ENCODE assay signal across 24 cellular contexts in the genomic region with DNA sequence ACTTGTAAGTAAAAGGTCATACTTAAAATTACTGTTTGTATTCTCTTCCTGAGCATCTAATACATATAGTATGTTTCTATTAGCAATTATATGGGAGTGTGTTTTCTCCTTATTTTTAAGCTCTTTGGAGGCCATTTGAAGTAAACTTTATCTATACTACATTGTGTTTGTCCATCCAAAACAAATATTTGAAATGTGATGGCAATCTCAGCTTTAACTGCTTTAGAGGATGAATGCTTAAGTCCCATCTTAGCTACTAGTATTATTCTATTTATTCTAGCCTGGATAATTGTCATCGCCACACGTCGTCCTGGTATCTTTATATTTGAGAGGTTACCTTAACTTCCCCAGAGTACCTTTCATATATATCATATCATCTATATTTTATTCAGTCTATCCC.
"Had no signal": no experiment of that assay in that cellular context is flagged by ENCODE, and none has a peak within 500 bp of the region (broad histone marks: within the 10 kb centered on the region; RNA-seq: fewer than 3 reads in every experiment).

No MANE protein-coding gene starts in this region.

- DNase-seq: stimulated activated CD4-positive, alpha-beta T cell treated with anti-CD3 and anti-CD28 coated beads, Interleukin-2, amount 100 ng/mL, for 48 hours; stimulated activated CD4-positive, alpha-beta T cell treated with anti-CD3 and anti-CD28 coated beads, Interleukin-4, amount 100 ng/mL, for 1 hour; stimulated activated CD4-positive, alpha-beta T cell treated with anti-CD3 and anti-CD28 coated beads, Interleukin-4, amount 100 ng/mL, for 24 hours; stimulated activated CD4-positive, alpha-beta T cell treated with anti-CD3 and anti-CD28 coated beads, Interleukin-4, amount 100 ng/mL, for 4 hours; stimulated activated CD8-positive, alpha-beta memory T cell treated with anti-CD3 and anti-CD28 coated beads, Interleukin-4, amount 100 ng/mL, for 48 hours; stimulated activated naive B cell treated with anti-CD40 and anti-IgM and Interleukin-4, amounts not matched to agents 10 μg/mL and 1 μg/mL and 100 μg/mL, for 72 hours; stimulated activated naive CD4-positive, alpha-beta T cell; stimulated activated naive CD4-positive, alpha-beta T cell treated with Interleukin-2 at 50 U/mL for 16 hours; stimulated activated naive CD8-positive, alpha-beta T cell treated with anti-CD3 and anti-CD28 coated beads, Interleukin-15, amount 100 ng/mL, for 72 hours; stimulated activated naive CD8-positive, alpha-beta T cell treated with anti-CD3 and anti-CD28 coated beads, Interleukin-15, Interleukin-2, amounts not matched to agents 100 U/mL and 50 U/mL, for 24 hours; stomach; substantia nigra; testis; thyroid gland; tibial artery; transverse colon; trophoblast cell; upper lobe of left lung; upper lobe of right lung; uterus had no signal

- H3K4me3 ChIP-seq: stomach, suprapubic skin, testis, thoracic aorta, thyroid gland, tibial artery, tibial nerve, transverse colon, upper lobe of left lung, upper lobe of right lung, uterus, vagina had no signal
